Comparison of ENCODE assay signal across 13 cellular contexts in genomic region chrX:67726028-67726427, GRCh38.
"Had no signal": no experiment of that assay in that cellular context is flagged by ENCODE, and none has a peak within 500 bp of the region (broad histone marks: within the 10 kb centered on the region; RNA-seq: fewer than 3 reads in every experiment).

No MANE protein-coding gene starts in this region.

- ATAC-seq: activated naive CD8-positive, alpha-beta T cell treated with anti-CD3 and anti-CD28 coated beads, Interleukin-2, amount 50 U/mL, for 24 hours; activated T-helper 17 cell treated with anti-CD3 and anti-CD28 coated beads, Interleukin-2, amount 50 U/mL, for 72 hours; esophagus mucosa; left ventricle myocardium superior; stimulated activated naive CD8-positive, alpha-beta T cell treated with anti-CD3 and anti-CD28 coated beads, Interleukin-15, amount 100 ng/mL, for 72 hours had no signal

- H3K9me3 ChIP-seq: colonic mucosa, testis, upper lobe of left lung had no signal

- H3K27ac ChIP-seq: colonic mucosa, testis, upper lobe of left lung, WERI-Rb-1 had no signal

- H3K4me1 ChIP-seq: colonic mucosa had no signal

- H3K4me3 ChIP-seq: colonic mucosa, testis, upper lobe of left lung had no signal

- H3K36me3 ChIP-seq: colonic mucosa, upper lobe of left lung, WERI-Rb-1 had no signal

- DNase-seq: activated CD4-positive, alpha-beta T cell treated with anti-CD3 and anti-CD28 coated beads, Interleukin-2, amount 50 U/mL, for 48 hours; activated naive CD4-positive, alpha-beta T cell treated with anti-CD3 and anti-CD28 coated beads for 36 hours; activated naive CD8-positive, alpha-beta T cell treated with anti-CD3 and anti-CD28 coated beads, Interleukin-2, amount 50 U/mL, for 24 hours; central memory CD4-positive, alpha-beta T cell; colonic mucosa; left ventricle myocardium superior; stimulated activated CD4-positive, alpha-beta T cell treated with anti-CD3 and anti-CD28 coated beads, Interleukin-1b, Interleukin-23, amount 100 ng/mL, for 48 hours; stimulated activated naive CD8-positive, alpha-beta T cell treated with anti-CD3 and anti-CD28 coated beads, Interleukin-15, amount 100 ng/mL, for 72 hours; testis; upper lobe of left lung; WERI-Rb-1 had no signal

- H3K27me3 ChIP-seq: colonic mucosa, testis, upper lobe of left lung had no signal
